Comparison of ENCODE assay signal across 32 cellular contexts in the genomic region with DNA sequence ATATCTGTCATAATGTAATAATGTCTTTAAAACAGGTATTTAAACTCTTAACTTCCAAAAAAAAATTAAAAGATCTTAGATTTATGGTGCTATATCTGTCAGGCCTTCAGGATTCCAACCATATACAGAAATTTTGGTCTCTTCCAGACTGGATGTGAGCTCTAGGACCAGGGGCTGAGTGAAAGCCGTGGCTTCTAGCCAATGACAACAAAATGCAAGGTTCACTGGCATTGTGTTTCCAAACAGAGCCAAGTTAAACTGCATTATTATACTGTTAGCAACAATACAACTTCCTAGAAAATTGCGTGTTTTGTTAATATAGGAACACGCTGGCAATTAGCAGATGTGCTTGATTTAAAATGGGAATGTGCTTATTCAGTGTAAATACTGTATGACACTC.
DNase-seq lines count a peak whose midpoint lies in the region; ATAC-seq and TF ChIP-seq lines count a peak whose summit lies in the region.
"Had no signal": no experiment of that assay in that cellular context is flagged by ENCODE, and none has a peak within 500 bp of the region (broad histone marks: within the 10 kb centered on the region; RNA-seq: fewer than 3 reads in every experiment).

No MANE protein-coding gene starts in this region.

- no peak for TF ChIP-seq CTCF in PC-3 (conservative IDR thresholded peaks at IDR 0.05; ENCODE audit: low read depth, low read length)

- DNase-seq in DMS53 (lab: John Stamatoyannopoulos, UW) = peak; percentile 24
- DNase-seq in DMS53 treated with DMSO at 0.1 percent for 48 hours (lab: John Stamatoyannopoulos, UW; ENCODE audit: unreplicated experiment) = no peak
- peak; percentile 26 for DNase-seq in NCI-H2029 (lab: John Stamatoyannopoulos, UW)
- DNase-seq in PC-3 = peak; percentile 27
- peak; percentile 6 for DNase-seq in kidney glomerular epithelial cell (lab: John Stamatoyannopoulos, UW)
- no peak for DNase-seq in NCI-H2171 (lab: John Stamatoyannopoulos, UW)
- no peak for DNase-seq in UCSD-AML1 (lab: John Stamatoyannopoulos, UW; ENCODE audit: unreplicated experiment)
- DNase-seq: activated CD4-positive, alpha-beta T cell treated with anti-CD3 and anti-CD28 coated beads, Interleukin-2, amount 50 U/mL, for 4 hours; activated CD8-positive, alpha-beta memory T cell treated with anti-CD3 and anti-CD28 coated beads, Interleukin-2, amount 50 U/mL, for 4 hours; activated naive CD4-positive, alpha-beta T cell treated with anti-CD3 and anti-CD28 coated beads, Interleukin-2, amount 50 U/mL, for 16 hours; amniotic stem cell; foreskin fibroblast; H7; heart right ventricle; lower lobe of right lung; MG63; naive thymus-derived CD8-positive, alpha-beta T cell; NCI-H187; NCI-H446 treated with DMSO at 0.1 percent for 48 hours; nucleus accumbens; stimulated activated CD4-positive, alpha-beta T cell treated with anti-CD3 and anti-CD28 coated beads, Interleukin-4, amount 100 ng/mL, for 4 hours; substantia nigra; T-helper 1 cell had no signal

- no peaks in the 10 kb centered on the region for H3K9me2 ChIP-seq in PC-3 (replicated peaks; ENCODE audit: low read length)

- ATAC-seq in PC-3 = peak; percentile 15; the same call in 1 of the 2 replicates
- no peak for ATAC-seq in GM21528 (IDR thresholded peaks at IDR 0.05; ENCODE audit: low FRiP score, unreplicated experiment)
- ATAC-seq: esophagus mucosa; heart right ventricle; lower lobe of right lung; naive thymus-derived CD8-positive, alpha-beta T cell; sciatic nerve; stimulated activated memory B cell treated with anti-CD40 and anti-IgM and Interleukin-4, amounts not matched to agents 10 μg/mL and 1 μg/mL and 100 μg/mL, for 72 hours had no signal

- H3K9me3 ChIP-seq in PC-3 (ENCODE audit: low read length) = no peaks in the 10 kb centered on the region
- H3K9me3 ChIP-seq: lower lobe of right lung, MG63, prostate gland, SJSA1 had no signal

- H3K4me3 ChIP-seq in PC-3 (ENCODE audit: low read length) = no peak overlapping the region
- H3K4me3 ChIP-seq: cardiac muscle cell, coronary artery, heart right ventricle, lower lobe of right lung, MG63, prostate gland, SJSA1 had no signal

- CTCF ChIA-PET in PC-3 (lab: Charles Lee) = no interaction called here

- no peaks in the 10 kb centered on the region for H3K36me3 ChIP-seq in PC-3 (ENCODE audit: low read depth, low read length)
- H3K36me3 ChIP-seq: cardiac muscle cell, heart right ventricle, lower lobe of right lung, MG63, prostate gland, SJSA1 had no signal

- H4K20me1 ChIP-seq in PC-3 (ENCODE audit: low read length) = no peaks in the 10 kb centered on the region

- intact Hi-C loops in PC-3 (cut with micrococcal nuclease) = no loop called here

- no TSS peak for BruUV-seq in PC-3 (replicated peaks; lab: Mats Ljungman, UMichigan)

- no peak overlapping the region for H3K9ac ChIP-seq in PC-3 (ENCODE audit: low read length)

- H3K4me2 ChIP-seq in PC-3 (ENCODE audit: low read length) = peak overlapping the region; percentile 44

- H3F3A ChIP-seq in PC-3 (ENCODE audit: low read length, unreplicated experiment) = no peaks in the 10 kb centered on the region

- H3K79me2 ChIP-seq in PC-3 (ENCODE audit: low read length) = no peaks in the 10 kb centered on the region

- H3K4me1 ChIP-seq in PC-3 (ENCODE audit: insufficient read depth, low read length) = 0 out of 2 replicates have a peak, but pooled peaks cover 5% of the 10 kb centered on the region
- H3K4me1 ChIP-seq: heart right ventricle, lower lobe of right lung, prostate gland, SJSA1 had no signal

- H3K27me3 ChIP-seq in PC-3 (ENCODE audit: low read length) = no peaks in the 10 kb centered on the region
- H3K27me3 ChIP-seq: cardiac muscle cell, MG63, SJSA1 had no signal

- H3K27ac ChIP-seq in PC-3 (ENCODE audit: low read length) = no peak overlapping the region
- H3K27ac ChIP-seq: 22Rv1, cardiac muscle cell, coronary artery, heart right ventricle, lower lobe of right lung, prostate gland, SJSA1 had no signal

- POLR2A ChIA-PET in PC-3 (lab: Charles Lee; ENCODE audit: unreplicated experiment) = no interaction called here

- 0 out of 2 replicates have a peak overlapping the region, but pooled peaks have one; percentile 56 for H2AFZ ChIP-seq in PC-3 (ENCODE audit: low read length)

Comparison
In these comparisons a context has a peak if more than half of its experiments do, and no peak if none do; other contexts are left out.
1. DNase-seq: peak in DMS53 (single experiment), NCI-H2029 (single experiment), PC-3 (single experiment) and kidney glomerular epithelial cell (single experiment); none in DMS53 treated with DMSO at 0.1 percent for 48 hours (single experiment), NCI-H2171 (single experiment) and UCSD-AML1 (single experiment).